In the genomic region with DNA sequence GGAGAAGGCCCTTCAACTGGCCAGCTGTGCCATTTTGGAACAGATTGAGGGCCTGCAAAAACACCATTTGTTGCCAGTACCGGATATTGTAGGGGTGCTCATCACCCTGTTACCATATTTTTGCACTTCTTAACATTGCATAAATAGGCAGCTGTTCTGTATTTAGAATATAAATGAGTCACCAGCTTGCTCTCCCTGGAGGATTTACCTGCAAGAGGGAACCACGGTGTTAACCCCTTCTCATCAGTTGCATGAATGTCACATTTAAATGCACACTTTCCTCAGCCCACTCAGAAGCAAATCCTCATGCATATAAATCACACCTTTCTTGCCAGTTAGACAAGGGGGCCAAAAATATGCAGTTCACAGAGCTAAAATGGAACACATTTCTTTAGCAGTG, we compare ENCODE assay signal across 26 cellular contexts.
DNase-seq lines count a peak whose midpoint lies in the region; ATAC-seq and TF ChIP-seq lines count a peak whose summit lies in the region.
"Had no signal": no experiment of that assay in that cellular context is flagged by ENCODE, and none has a peak within 500 bp of the region (broad histone marks: within the 10 kb centered on the region; RNA-seq: fewer than 3 reads in every experiment).

No MANE protein-coding gene starts in this region.

- intact Hi-C loops in sciatic nerve (cut with DNase I), result no loop called here

- peak overlapping the region; percentile 26 for H3K27ac ChIP-seq in neural cell (ENCODE audit: low read length)
- H3K27ac ChIP-seq: 22Rv1, epithelial cell of prostate, parathyroid adenoma, Peyer's patch, right atrium auricular region, stomach, tibial artery had no signal

- no peaks in the 10 kb centered on the region for H3K9me3 ChIP-seq in neural cell (ENCODE audit: low read length)
- H3K9me3 ChIP-seq: Peyer's patch, right atrium auricular region, stomach, tibial artery had no signal

- no peaks in the 10 kb centered on the region for H3K36me3 ChIP-seq in neural cell (ENCODE audit: insufficient read depth, low read length)
- H3K36me3 ChIP-seq: Peyer's patch, right atrium auricular region, stomach, tibial artery had no signal

- TF ChIP-seq RAD21 in neural cell (conservative IDR thresholded peaks at IDR 0.05), result no peak

- H3K4me3 ChIP-seq in neural cell (ENCODE audit: low read length), result peak overlapping the region; percentile 31
- H3K4me3 ChIP-seq: Peyer's patch, right atrium auricular region, stomach, tibial artery had no signal

- H3K9ac ChIP-seq in neural cell (ENCODE audit: low read length), result no peak overlapping the region
- H3K9ac ChIP-seq: parathyroid adenoma had no signal

- no peaks in the 10 kb centered on the region for H3F3A ChIP-seq in neural cell (ENCODE audit: insufficient read depth, low read length, poor library complexity, severe bottlenecking)

- no peaks in the 10 kb centered on the region for H4K20me1 ChIP-seq in neural cell (ENCODE audit: insufficient read depth)

- peak overlapping the region; percentile 27 for H3K4me2 ChIP-seq in neural cell (ENCODE audit: low read length)

- DNase-seq in NCI-H2107 treated with DMSO at 0.1 percent for 48 hours (lab: John Stamatoyannopoulos, UW; ENCODE audit: unreplicated experiment), result peak; percentile 32
- no peak for DNase-seq in NCI-H2107 (lab: John Stamatoyannopoulos, UW)
- DNase-seq in NCI-H446 (lab: John Stamatoyannopoulos, UW), result peak; percentile 55 to 79
- peak; percentile 38 for DNase-seq in cerebellar cortex (ENCODE audit: low spot score)
- no peak for DNase-seq in sciatic nerve (ENCODE audit: low spot score)
- DNase-seq: activated B cell treated with CpG ODN at 0.5 μM for 24 hours; activated CD4-positive, alpha-beta T cell treated with anti-CD3 and anti-CD28 coated beads, Interleukin-2, amount 50 U/mL, for 4 hours; activated naive CD4-positive, alpha-beta T cell; activated T-cell treated with anti-CD3 and anti-CD28 coated beads, Interleukin-2, amount 50 U/mL, for 72 hours; Calu3; HCEC 1CT; MV-4-11; NCI-H187; nephron progenitor cell; Peyer's patch; SIG-M5; stimulated activated CD4-positive, alpha-beta T cell treated with anti-CD3 and anti-CD28 coated beads, Interleukin-2, amount 100 ng/mL, for 24 hours; stomach; tibial artery had no signal

- no peaks in the 10 kb centered on the region for H3K79me2 ChIP-seq in neural cell (replicated peaks; ENCODE audit: insufficient read depth, low read length)
- H3K79me2 ChIP-seq: parathyroid adenoma had no signal

- ATAC-seq in GM21786 (IDR thresholded peaks at IDR 0.05; ENCODE audit: unreplicated experiment) (no peak), GM19035 (IDR thresholded peaks at IDR 0.05; ENCODE audit: unreplicated experiment) (no peak), sciatic nerve (no peak)
- ATAC-seq: activated T-cell treated with anti-CD3 and anti-CD28 coated beads, Interleukin-2, amount 50 U/mL, for 72 hours had no signal

- H3K9me2 ChIP-seq in neural cell (ENCODE audit: insufficient read depth, low read length), result no peaks in the 10 kb centered on the region

- no peak for TF ChIP-seq CTCF in neural cell (IDR thresholded peaks at IDR 0.05; ENCODE audit: poor library complexity, severe bottlenecking)

- H2AFZ ChIP-seq in neural cell (ENCODE audit: low read depth, low read length), result no peak overlapping the region
- H2AFZ ChIP-seq: parathyroid adenoma had no signal

- no peaks in the 10 kb centered on the region for H3K27me3 ChIP-seq in neural cell (ENCODE audit: insufficient read depth, low read depth, low read length)
- H3K27me3 ChIP-seq: Peyer's patch, right atrium auricular region, stomach, tibial artery had no signal

- no peak for TF ChIP-seq EP300 in neural cell (conservative IDR thresholded peaks at IDR 0.05; ENCODE audit: poor library complexity, severe bottlenecking)

TF ChIP-seq in neural cell, 6 proteins besides CTCF, POLR2A, EP300 and RAD21:
- no peak for TF ChIP-seq MXI1 (conservative IDR thresholded peaks at IDR 0.05; ENCODE audit: poor library complexity, severe bottlenecking)
- no peak for TF ChIP-seq TAF1 (IDR thresholded peaks at IDR 0.05; ENCODE audit: low read depth)
- TF ChIP-seq POLR2AphosphoS5 (IDR thresholded peaks at IDR 0.05), result no peak
- no peak for TF ChIP-seq SMC3 (conservative IDR thresholded peaks at IDR 0.05; ENCODE audit: poor library complexity)
- TF ChIP-seq, protein P1, sequence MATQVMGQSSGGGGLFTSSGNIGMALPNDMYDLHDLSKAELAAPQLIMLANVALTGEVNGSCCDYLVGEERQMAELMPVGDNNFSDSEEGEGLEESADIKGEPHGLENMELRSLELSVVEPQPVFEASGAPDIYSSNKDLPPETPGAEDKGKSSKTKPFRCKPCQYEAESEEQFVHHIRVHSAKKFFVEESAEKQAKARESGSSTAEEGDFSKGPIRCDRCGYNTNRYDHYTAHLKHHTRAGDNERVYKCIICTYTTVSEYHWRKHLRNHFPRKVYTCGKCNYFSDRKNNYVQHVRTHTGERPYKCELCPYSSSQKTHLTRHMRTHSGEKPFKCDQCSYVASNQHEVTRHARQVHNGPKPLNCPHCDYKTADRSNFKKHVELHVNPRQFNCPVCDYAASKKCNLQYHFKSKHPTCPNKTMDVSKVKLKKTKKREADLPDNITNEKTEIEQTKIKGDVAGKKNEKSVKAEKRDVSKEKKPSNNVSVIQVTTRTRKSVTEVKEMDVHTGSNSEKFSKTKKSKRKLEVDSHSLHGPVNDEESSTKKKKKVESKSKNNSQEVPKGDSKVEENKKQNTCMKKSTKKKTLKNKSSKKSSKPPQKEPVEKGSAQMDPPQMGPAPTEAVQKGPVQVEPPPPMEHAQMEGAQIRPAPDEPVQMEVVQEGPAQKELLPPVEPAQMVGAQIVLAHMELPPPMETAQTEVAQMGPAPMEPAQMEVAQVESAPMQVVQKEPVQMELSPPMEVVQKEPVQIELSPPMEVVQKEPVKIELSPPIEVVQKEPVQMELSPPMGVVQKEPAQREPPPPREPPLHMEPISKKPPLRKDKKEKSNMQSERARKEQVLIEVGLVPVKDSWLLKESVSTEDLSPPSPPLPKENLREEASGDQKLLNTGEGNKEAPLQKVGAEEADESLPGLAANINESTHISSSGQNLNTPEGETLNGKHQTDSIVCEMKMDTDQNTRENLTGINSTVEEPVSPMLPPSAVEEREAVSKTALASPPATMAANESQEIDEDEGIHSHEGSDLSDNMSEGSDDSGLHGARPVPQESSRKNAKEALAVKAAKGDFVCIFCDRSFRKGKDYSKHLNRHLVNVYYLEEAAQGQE (IDR thresholded peaks at IDR 0.05; ENCODE audit: borderline replicate concordance), result no peak
- TF ChIP-seq EZH2 (IDR thresholded peaks at IDR 0.05; ENCODE audit: borderline replicate concordance, insufficient read depth, low read length, poor library complexity, severe bottlenecking), result no peak

Comparison
In these comparisons a context has a peak if more than half of its experiments do, and no peak if none do; other contexts are left out.
1. DNase-seq: peak in NCI-H2107 treated with DMSO at 0.1 percent for 48 hours (single experiment), NCI-H446 (2 of 2) and cerebellar cortex (single experiment); none in NCI-H2107 (single experiment) and sciatic nerve (single experiment).